In the genomic region with DNA sequence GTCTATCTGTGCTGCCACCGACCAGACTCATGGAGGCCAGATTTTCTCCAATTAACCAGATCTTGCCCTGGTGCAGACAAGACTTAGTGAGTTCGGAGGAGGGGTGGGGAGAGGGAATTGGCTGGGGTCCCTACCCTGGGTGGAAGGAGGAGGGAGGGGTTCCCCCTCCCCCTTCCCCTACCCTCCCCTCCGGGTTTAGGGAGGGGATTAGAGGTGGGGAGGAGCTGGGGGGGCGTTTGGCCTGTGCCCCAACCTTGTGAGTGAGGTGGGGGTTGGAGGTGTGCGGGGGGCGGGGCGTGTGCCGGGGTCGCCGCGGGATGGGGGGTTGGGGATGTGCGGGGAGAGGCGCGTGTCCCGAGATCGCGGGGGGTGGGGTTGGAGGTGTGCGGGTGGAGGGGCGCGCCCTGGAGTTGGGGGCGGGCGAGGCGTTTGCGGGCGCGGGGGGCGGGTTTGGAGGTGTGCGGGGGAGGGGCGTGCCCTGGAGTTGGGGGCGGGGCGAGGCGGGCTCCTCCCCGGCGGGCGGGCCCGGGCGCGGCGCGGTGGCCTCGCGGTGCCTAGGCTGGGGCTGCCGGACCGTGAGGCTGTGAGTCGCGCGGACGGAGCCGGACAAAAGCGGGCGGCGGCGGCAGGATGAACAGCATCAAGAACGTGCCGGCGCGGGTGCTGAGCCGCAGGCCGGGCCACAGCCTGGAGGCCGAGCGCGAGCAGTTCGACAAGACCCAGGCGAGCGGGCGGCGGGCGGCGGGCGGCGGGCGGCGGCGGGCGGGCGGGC, we compare ENCODE assay signal across 7 cellular contexts. TPM values are rescaled to one million over a fixed set of nuclear protein-coding genes. Genes with fewer than 3 reads are reported as not detected.
DNase-seq lines count a peak whose midpoint lies in the region; ATAC-seq and TF ChIP-seq lines count a peak whose summit lies in the region.

A gene with protein sequence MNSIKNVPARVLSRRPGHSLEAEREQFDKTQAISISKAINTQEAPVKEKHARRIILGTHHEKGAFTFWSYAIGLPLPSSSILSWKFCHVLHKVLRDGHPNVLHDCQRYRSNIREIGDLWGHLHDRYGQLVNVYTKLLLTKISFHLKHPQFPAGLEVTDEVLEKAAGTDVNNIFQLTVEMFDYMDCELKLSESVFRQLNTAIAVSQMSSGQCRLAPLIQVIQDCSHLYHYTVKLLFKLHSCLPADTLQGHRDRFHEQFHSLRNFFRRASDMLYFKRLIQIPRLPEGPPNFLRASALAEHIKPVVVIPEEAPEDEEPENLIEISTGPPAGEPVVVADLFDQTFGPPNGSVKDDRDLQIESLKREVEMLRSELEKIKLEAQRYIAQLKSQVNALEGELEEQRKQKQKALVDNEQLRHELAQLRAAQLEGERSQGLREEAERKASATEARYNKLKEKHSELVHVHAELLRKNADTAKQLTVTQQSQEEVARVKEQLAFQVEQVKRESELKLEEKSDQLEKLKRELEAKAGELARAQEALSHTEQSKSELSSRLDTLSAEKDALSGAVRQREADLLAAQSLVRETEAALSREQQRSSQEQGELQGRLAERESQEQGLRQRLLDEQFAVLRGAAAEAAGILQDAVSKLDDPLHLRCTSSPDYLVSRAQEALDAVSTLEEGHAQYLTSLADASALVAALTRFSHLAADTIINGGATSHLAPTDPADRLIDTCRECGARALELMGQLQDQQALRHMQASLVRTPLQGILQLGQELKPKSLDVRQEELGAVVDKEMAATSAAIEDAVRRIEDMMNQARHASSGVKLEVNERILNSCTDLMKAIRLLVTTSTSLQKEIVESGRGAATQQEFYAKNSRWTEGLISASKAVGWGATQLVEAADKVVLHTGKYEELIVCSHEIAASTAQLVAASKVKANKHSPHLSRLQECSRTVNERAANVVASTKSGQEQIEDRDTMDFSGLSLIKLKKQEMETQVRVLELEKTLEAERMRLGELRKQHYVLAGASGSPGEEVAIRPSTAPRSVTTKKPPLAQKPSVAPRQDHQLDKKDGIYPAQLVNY (plus strand): TSS at position 537 of the 772 bp plus-strand sequence. CDS start 94 bp downstream, at position 631.

- peaks cover 35% of the 10 kb centered on the region for H3K4me1 Mint-ChIP-seq in activated CD4-positive, alpha-beta memory T cell treated with anti-CD3 and anti-CD28 coated beads, Interleukin-2, amount 10 ng/mL, durations not matched to agents 7 days and 5 days

- H3K36me3 ChIP-seq in mesodermal cell (ENCODE audit: control insufficient read depth, insufficient read depth, low read length), result no peaks in the 10 kb centered on the region

- peaks cover 17% of the 10 kb centered on the region for H3K27me3 Mint-ChIP-seq in activated CD4-positive, alpha-beta memory T cell treated with anti-CD3 and anti-CD28 coated beads, Interleukin-2, amount 10 ng/mL, durations not matched to agents 7 days and 5 days

- CTCF ChIA-PET in activated CD4-positive, alpha-beta memory T cell treated with anti-CD3 and anti-CD28 coated beads, Interleukin-2, amount 10 ng/mL, durations not matched to agents 7 days and 5 days (lab: Charles Lee), result interaction anchor here (0.7 to 1.9 kb wide), 2 partner anchors 41 to 73 kb away, joined by 3 to 7 read pairs; no protein-coding TSS in a partner anchor

- peak within 1 kb of the TSS; percentile 81 for H3K27ac Mint-ChIP-seq in activated CD4-positive, alpha-beta memory T cell treated with anti-CD3 and anti-CD28 coated beads, Interleukin-2, amount 10 ng/mL, durations not matched to agents 7 days and 5 days

- H3K27ac ChIP-seq in mesodermal cell (ENCODE audit: low read depth, low read length, severe bottlenecking), result peak within 1 kb of the TSS; percentile 46

- H3K9me3 ChIP-seq in mesodermal cell (ENCODE audit: control insufficient read depth, low read length), result no peaks in the 10 kb centered on the region

- WGBS in mesodermal cell (ENCODE audit: insufficient coverage in 2 of 2), 2 experiments, result 0 to 1% methylated on average over 19 to 26 of the region's 76 CpGs

- H3K9me3 Mint-ChIP-seq in activated CD4-positive, alpha-beta memory T cell treated with anti-CD3 and anti-CD28 coated beads, Interleukin-2, amount 10 ng/mL, durations not matched to agents 7 days and 5 days, result no peaks in the 10 kb centered on the region

- H3K4me3 ChIP-seq in Jurkat, Clone E6-1 (ENCODE audit: low read length), result peak within 1 kb of the TSS; percentile 75
- peak within 1 kb of the TSS; percentile 53 for H3K4me3 ChIP-seq in mesodermal cell (ENCODE audit: extremely low read depth, insufficient read depth, low read length, poor library complexity, severe bottlenecking)

- peak; percentile 27 for DNase-seq in Jurkat, Clone E6-1 (ENCODE audit: low read depth, low spot score)
- peak; percentile 64 for DNase-seq in activated CD4-positive, alpha-beta memory T cell treated with anti-CD3 and anti-CD28 coated beads, Interleukin-2, amount 10 ng/mL, durations not matched to agents 7 days and 5 days
- DNase-seq in effector CD8-positive, alpha-beta T cell (lab: John Stamatoyannopoulos, UW), result peak; percentile 50
- peak; percentile 28 to 32 for DNase-seq in stimulated activated CD8-positive, alpha-beta memory T cell treated with anti-CD3 and anti-CD28 coated beads, Interleukin-15, amount 100 ng/mL, for 48 hours (ENCODE audit: low read depth in 2 of 2)

- H3K4me3 Mint-ChIP-seq in activated CD4-positive, alpha-beta memory T cell treated with anti-CD3 and anti-CD28 coated beads, Interleukin-2, amount 10 ng/mL, durations not matched to agents 7 days and 5 days, result peak within 1 kb of the TSS; percentile 88

- H3K4me1 ChIP-seq in mesodermal cell (ENCODE audit: control insufficient read depth, insufficient read depth, low read length, poor library complexity, severe bottlenecking), result no peaks in the 10 kb centered on the region

- POLR2A ChIA-PET in activated CD4-positive, alpha-beta memory T cell treated with anti-CD3 and anti-CD28 coated beads, Interleukin-2, amount 10 ng/mL, durations not matched to agents 7 days and 5 days (lab: Charles Lee), result interaction anchor here (1.2 to 1.9 kb wide), 5 partner anchors 63 to 140 kb away, joined by 3 to 5 read pairs (median 5); partner anchors contain the start of genes ABCB9 and OGFOD2

- ATAC-seq in GM18870 (IDR thresholded peaks at IDR 0.05; ENCODE audit: unreplicated experiment), result no peak

- peaks cover 2% of the 10 kb centered on the region for H3K36me3 Mint-ChIP-seq in activated CD4-positive, alpha-beta memory T cell treated with anti-CD3 and anti-CD28 coated beads, Interleukin-2, amount 10 ng/mL, durations not matched to agents 7 days and 5 days (ENCODE audit: low read depth)

- peak; percentile 31 for TF ChIP-seq POLR2A in GM18526 (IDR thresholded peaks at IDR 0.05; ENCODE audit: extremely low read depth, insufficient read length)

RNA-seq across cellular contexts. Expression of the gene that starts here (rescaled TPM):
- 21.0 TPM for polyA plus RNA-seq in Jurkat, Clone E6-1 (2012; ENCODE audit: insufficient read depth, insufficient read length)
- total RNA-seq in activated CD4-positive, alpha-beta memory T cell treated with anti-CD3 and anti-CD28 coated beads, Interleukin-2, amount 10 ng/mL, durations not matched to agents 7 days and 5 days, result 10 to 100 TPM; 23.4 to 24.7 TPM
- polyA plus RNA-seq in mesodermal cell (2013, experiment 1 of 2), result 11.2 TPM
- polyA plus RNA-seq in mesodermal cell (2013, experiment 2 of 2), result 8.2 TPM
